Comparison of ENCODE assay signal across 16 cellular contexts in genomic region chr1:180935326-180936109, GRCh38. TPM values are rescaled to one million over a fixed set of nuclear protein-coding genes. Genes with fewer than 3 reads are reported as not detected.
DNase-seq lines count a peak whose midpoint lies in the region; ATAC-seq, FAIRE-seq and TF ChIP-seq lines count a peak whose summit lies in the region.
"Had no signal": no experiment of that assay in that cellular context is flagged by ENCODE, and none has a peak within 500 bp of the region (broad histone marks: within the 10 kb centered on the region; RNA-seq: fewer than 3 reads in every experiment).

No MANE protein-coding gene starts in this region.

- FAIRE-seq in K562 (lab: Jason Lieb, UNC): no peak
- FAIRE-seq: A204.1 had no signal

- H3K79me2 ChIP-seq in K562 (ENCODE audit: control insufficient read depth, insufficient read depth, low read length): no peaks in the 10 kb centered on the region

- H2AFZ ChIP-seq in K562 (ENCODE audit: low read depth, low read length): no peak overlapping the region

- H3K9ac ChIP-seq in K562 (ENCODE audit: insufficient read depth in 1 of 2, low read depth in 2 of 2, low read length in 2 of 2): peak overlapping the region in 1 of 2 experiments; percentile 50; a peak in 2 of 4 replicates

- H3K36me3 ChIP-seq in K562 (ENCODE audit: control insufficient read depth, insufficient read depth, low read length) (no peaks in the 10 kb centered on the region), transverse colon (no peaks in the 10 kb centered on the region)

- no peak for TF ChIP-seq EP300 in K562 (IDR thresholded peaks at IDR 0.05; ENCODE audit: low read length)
- TF ChIP-seq EP300 in transverse colon (IDR thresholded peaks at IDR 0.05; ENCODE audit: low read depth): no peak

- H4K20me1 ChIP-seq in K562 (replicated peaks; ENCODE audit: control insufficient read depth, insufficient read depth, low read length): no peaks in the 10 kb centered on the region

- TF ChIP-seq CTCF in K562 (IDR thresholded peaks at IDR 0.05 in 2 of 3, conservative IDR thresholded peaks at IDR 0.05 in 1 of 3; ENCODE audit: insufficient read depth in 2 of 3, low read depth in 1 of 3, low read length in 3 of 3) (no peak), transverse colon (IDR thresholded peaks at IDR 0.05) (no peak), MCF 10A (IDR thresholded peaks at IDR 0.05; ENCODE audit: unreplicated experiment) (no peak)

- H3K4me1 ChIP-seq in K562 (replicated peaks in 1 of 2; ENCODE audit: control insufficient read depth in 2 of 2, insufficient read depth in 2 of 2, low read length in 2 of 2) (peaks cover 15 to 36% of the 10 kb centered on the region in 2 experiments; a peak in 4 of 5 replicates), transverse colon (peaks cover 0 to 4% (median 0%) of the 10 kb centered on the region in 4 donors)

- ATAC-seq in HG02885 (IDR thresholded peaks at IDR 0.05; ENCODE audit: poor library complexity, unreplicated experiment) (peak; percentile 68), K562 (no peak), left ventricle myocardium superior (no peak)

- H3K4me3 ChIP-seq in K562 (no peak overlapping the region), transverse colon (peak overlapping the region in 2 of 4 donors; percentile 6 to 16)

- POLR2A ChIA-PET in K562 (lab: Yijun Ruan, JAX): no interaction called here
- POLR2A ChIA-PET in MCF 10A (lab: Yijun Ruan, JAX): no interaction called here

- in situ Hi-C loops in K562 (cut with MboI) (no loop called here), transverse colon (cut with MboI; ENCODE audit: low pct_ligation_motif_present in 1 of 4, low pct_unique_long_range_greater_than_20kb in 1 of 4, low sequenced_read_pairs in 3 of 4) (no loop called here)

- no peaks in the 10 kb centered on the region for H3K4me1 Mint-ChIP-seq in MCF 10A (ENCODE audit: insufficient read depth, unreplicated experiment)

- no peaks in the 10 kb centered on the region for H3K36me3 Mint-ChIP-seq in MCF 10A (ENCODE audit: insufficient read depth, unreplicated experiment)
- H3K36me3 Mint-ChIP-seq: activated naive CD8-positive, alpha-beta T cell treated with anti-CD3 and anti-CD28 coated beads, Interleukin-2, amount 10 ng/mL, durations not matched to agents 7 days and 5 days had no signal

- H3K27ac ChIP-seq in K562 (ENCODE audit: extremely low read depth, low read depth, low read length) (no peak overlapping the region), transverse colon (no peak overlapping the region)
- H3K27ac ChIP-seq: RWPE1 had no signal

- BruUV-seq in K562 (replicated peaks; lab: Mats Ljungman, UMichigan): no TSS peak
- no TSS peak for BruUV-seq in MCF 10A (replicated peaks; lab: Mats Ljungman, UMichigan)

- H3K4me3 Mint-ChIP-seq in MCF 10A (ENCODE audit: unreplicated experiment): no peak overlapping the region
- H3K4me3 Mint-ChIP-seq: type B pancreatic cell had no signal

- DNase-seq in NCI-H345 (lab: John Stamatoyannopoulos, UW) (peak; percentile 48), NCI-H345 treated with DMSO at 0.1 percent for 48 hours (lab: John Stamatoyannopoulos, UW; ENCODE audit: unreplicated experiment) (no peak), K562 (ENCODE audit: extremely low read depth in 1 of 4, low spot score in 3 of 4) (peak in 3 of 4 experiments; percentile 34 to 52 (median 43)), transverse colon (peak; percentile 49), MCF 10A (ENCODE audit: unreplicated experiment) (no peak), left ventricle myocardium superior (no peak)
- DNase-seq in activated T-cell treated with anti-CD3 and anti-CD28 coated beads, Interleukin-2, amount 50 U/mL, for 48 hours: no peak
- DNase-seq: activated naive CD8-positive, alpha-beta T cell treated with anti-CD3 and anti-CD28 coated beads, Interleukin-2, amount 10 ng/mL, durations not matched to agents 7 days and 5 days; Calu3; cortex of kidney; NCI-H2171 treated with DMSO at 0.1 percent for 48 hours; T1000 had no signal

- H3K27me3 ChIP-seq in K562 (ENCODE audit: control insufficient read depth in 2 of 2, insufficient read depth in 2 of 2, low read length in 2 of 2) (peaks cover 3 to 4% of the 10 kb centered on the region in 2 experiments; a peak in 1 of 5 replicates), transverse colon (no peaks in the 10 kb centered on the region)

- TF ChIP-seq POLR2A in K562 (conservative IDR thresholded peaks at IDR 0.05) (no peak), transverse colon (IDR thresholded peaks at IDR 0.05) (no peak)

- intact Hi-C loops in K562 (cut with micrococcal nuclease) (no loop called here), transverse colon (cut with DNase I; ENCODE audit: low total_unique reads) (no loop called here), MCF 10A (cut with micrococcal nuclease) (no loop called here), left ventricle myocardium superior (cut with micrococcal nuclease) (no loop called here)

- no peaks in the 10 kb centered on the region for H3K9me3 Mint-ChIP-seq in MCF 10A (ENCODE audit: unreplicated experiment)
- H3K9me3 Mint-ChIP-seq: activated naive CD8-positive, alpha-beta T cell treated with anti-CD3 and anti-CD28 coated beads, Interleukin-2, amount 10 ng/mL, durations not matched to agents 7 days and 5 days; type B pancreatic cell had no signal

- no peak overlapping the region for H3K4me2 ChIP-seq in K562 (ENCODE audit: insufficient read depth, low read length)

- no peak overlapping the region for H3K27ac Mint-ChIP-seq in MCF 10A (ENCODE audit: low read depth, unreplicated experiment)
- H3K27ac Mint-ChIP-seq: type B pancreatic cell had no signal

- no peak for TF ChIP-seq RAD21 in K562 (CRISPR knock-in tag; conservative IDR thresholded peaks at IDR 0.05 in 1 of 2, IDR thresholded peaks at IDR 0.05 in 1 of 2)

- peaks cover 25% of the 10 kb centered on the region for H3K27me3 Mint-ChIP-seq in MCF 10A (ENCODE audit: insufficient read depth, unreplicated experiment)
- H3K27me3 Mint-ChIP-seq: activated naive CD8-positive, alpha-beta T cell treated with anti-CD3 and anti-CD28 coated beads, Interleukin-2, amount 10 ng/mL, durations not matched to agents 7 days and 5 days had no signal

- H3K9me3 ChIP-seq in K562 (replicated peaks; ENCODE audit: control insufficient read depth, insufficient read depth, low read depth, low read length) (no peaks in the 10 kb centered on the region), transverse colon (no peaks in the 10 kb centered on the region)

- CTCF ChIA-PET in K562 (lab: Yijun Ruan, JAX; ENCODE audit: low intra/inter-chr PET ratio): no interaction called here
- CTCF ChIA-PET in MCF 10A (lab: Yijun Ruan, JAX): interaction anchor here (0.7 kb wide), 1 partner anchor 682 kb away, joined by 3 read pairs; no protein-coding TSS in a partner anchor

- H3K9me1 ChIP-seq in K562 (ENCODE audit: control insufficient read depth, insufficient read depth, low read length): peaks cover 4% of the 10 kb centered on the region

- 66% methylated on average over 26 of the region's 45 CpGs for WGBS in K562 (ENCODE audit: insufficient coverage, low coverage, missing lambda C conversion rate)
- WGBS in transverse colon (ENCODE audit: low coverage in 1 of 2), 2 donors: 47 to 83% methylated on average over 2 to 36 of the region's 45 CpGs

TF ChIP-seq in K562, 482 proteins besides CTCF, POLR2A, EP300 and RAD21:
- peak; percentile 58 for TF ChIP-seq EGR1 (conservative IDR thresholded peaks at IDR 0.05)
- TF ChIP-seq USF2 (CRISPR knock-in tag; IDR thresholded peaks at IDR 0.05): no peak
- 0 out of 2 replicates have a peak, but pooled peaks have one; percentile 10 for TF ChIP-seq SMC3 (conservative IDR thresholded peaks at IDR 0.05; ENCODE audit: insufficient read depth, low read depth, low read length)
- no peak for TF ChIP-seq ZSCAN29 (IDR thresholded peaks at IDR 0.05)
- TF ChIP-seq CBX2 (IDR thresholded peaks at IDR 0.05; ENCODE audit: insufficient read depth, low read length, poor library complexity, severe bottlenecking): no peak

RNA-seq across cellular contexts. Expression of gene KIAA1614, which starts 22.8 kb away (rescaled TPM):
- total RNA-seq in K562 (2011; cell fraction: chromatin; rRNA removed; ENCODE audit: low replicate concordance): 0.35 and 0.56 TPM in 2 replicates
- total RNA-seq in K562 (2011; cell fraction: nucleolus; rRNA removed): 0.17 and 0.39 TPM in 2 replicates
- 0.15 and 0.37 TPM in 2 replicates for total RNA-seq in K562 (2011; cell fraction: nucleoplasm; rRNA removed)
- total RNA-seq in K562 (2014; rRNA removed): 0.29 and 1.1 TPM in 2 replicates
- 0.03 and 0.04 TPM in 2 replicates for total RNA-seq in K562 (2014; rRNA removed; fragmentation: Illumina TruSeq; extraction: Trizol)
- 0.14 and 0.57 TPM in 2 replicates for total RNA-seq in K562 (2015; rRNA removed; fragmentation: Illumina TruSeq; extraction: Trizol)
- 0.16 and 0.36 TPM in 2 replicates for total RNA-seq in K562 (2021)
- 0.01 and 0.11 TPM in 2 replicates for polyA plus RNA-seq in K562 (2011; rRNA removed)
- polyA plus RNA-seq in K562 (2011; cell fraction: cytosol; rRNA removed): 0.01 and 0.03 TPM in 2 replicates
- polyA plus RNA-seq in K562 (2011; cell fraction: nucleus; rRNA removed): 0.13 and 0.20 TPM in 2 replicates
- polyA plus RNA-seq in K562 (2012): 0.51 and 0.85 TPM in 2 replicates
- polyA plus RNA-seq in K562 (2014; fragmentation: Illumina TruSeq; extraction: Trizol): 0.07 and 0.15 TPM in 2 replicates
- polyA plus RNA-seq in K562 (2014; fragmentation: Nextera tagmentation; extraction: Ambion mirVana): under 1 TPM in 1 of 2 experiments, not detected in 1; 0.18 TPM
- polyA plus RNA-seq in K562 (2014; rRNA removed): 0.17 and 0.36 TPM in 2 replicates
- 0.04 and 0.06 TPM in 2 replicates for polyA minus RNA-seq in K562 (2011; rRNA and poly(A)+ RNA removed)
- polyA minus RNA-seq in K562 (2011; cell fraction: cytosol; rRNA and poly(A)+ RNA removed): not detected in 2 replicates
- 0.11 and 0.13 TPM in 2 replicates for polyA minus RNA-seq in K562 (2011; cell fraction: nucleus; rRNA and poly(A)+ RNA removed)
- total RNA-seq in transverse colon: 1 to 10 TPM; 2.3 to 9.4 (median 2.8) TPM
- 0.66 and 1.1 TPM in 2 replicates for total RNA-seq in MCF 10A (2022)
- total RNA-seq in left ventricle myocardium superior: 7.0 TPM

Comparison
In these comparisons a context has a peak if more than half of its experiments do, and no peak if none do; other contexts are left out.
1. DNase-seq: peak in NCI-H345 (single experiment), K562 (3 of 4) and transverse colon (single experiment); none in NCI-H345 treated with DMSO at 0.1 percent for 48 hours (single experiment), MCF 10A (single experiment), left ventricle myocardium superior (single experiment) and activated T-cell treated with anti-CD3 and anti-CD28 coated beads, Interleukin-2, amount 50 U/mL, for 48 hours (0 of 2).